Comparison of ENCODE assay signal across 2 cellular contexts in the genomic region with DNA sequence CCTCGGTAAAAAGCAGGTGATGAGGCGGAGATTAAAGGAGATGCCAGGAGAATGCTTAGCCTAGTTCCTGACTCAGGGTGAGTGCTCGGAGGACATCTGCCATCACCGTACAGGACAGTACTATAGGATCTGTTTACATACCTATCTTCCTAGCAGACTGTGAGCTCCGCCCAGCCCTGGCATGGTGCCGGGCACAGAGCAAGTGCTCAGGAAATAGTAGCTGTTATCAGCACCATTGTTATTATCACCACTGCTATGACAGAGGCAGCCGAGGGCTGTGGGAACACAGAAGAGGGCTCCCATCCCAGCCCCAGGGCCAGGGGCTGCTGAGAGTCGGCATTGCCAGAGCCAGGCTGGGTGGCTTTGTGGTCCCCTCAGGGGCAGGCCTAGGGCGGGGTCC.
TF ChIP-seq lines count a peak whose summit lies in the region.

No MANE protein-coding gene starts in this region.

TF ChIP-seq in HEK293, 187 proteins besides CTCF, POLR2A, EP300 and RAD21 (continued from another document):
- TF ChIP-seq ZNF514 (tag by site-specific recombination; IDR thresholded peaks at IDR 0.05), result no peak

TF ChIP-seq in WTC11, 78 proteins besides CTCF, POLR2A, EP300 and RAD21 (continued from another document):
- TF ChIP-seq, protein P1, sequence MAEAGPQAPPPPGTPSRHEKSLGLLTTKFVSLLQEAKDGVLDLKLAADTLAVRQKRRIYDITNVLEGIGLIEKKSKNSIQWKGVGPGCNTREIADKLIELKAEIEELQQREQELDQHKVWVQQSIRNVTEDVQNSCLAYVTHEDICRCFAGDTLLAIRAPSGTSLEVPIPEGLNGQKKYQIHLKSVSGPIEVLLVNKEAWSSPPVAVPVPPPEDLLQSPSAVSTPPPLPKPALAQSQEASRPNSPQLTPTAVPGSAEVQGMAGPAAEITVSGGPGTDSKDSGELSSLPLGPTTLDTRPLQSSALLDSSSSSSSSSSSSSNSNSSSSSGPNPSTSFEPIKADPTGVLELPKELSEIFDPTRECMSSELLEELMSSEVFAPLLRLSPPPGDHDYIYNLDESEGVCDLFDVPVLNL (CRISPR knock-in tag; IDR thresholded peaks at IDR 0.05; ENCODE audit: borderline replicate concordance, low read depth), result no peak
- TF ChIP-seq TCF7 (CRISPR knock-in tag; IDR thresholded peaks at IDR 0.05; ENCODE audit: low read depth) (no peak), ZNF219 (CRISPR knock-in tag; IDR thresholded peaks at IDR 0.05; ENCODE audit: borderline replicate concordance) (no peak), NR3C1 (CRISPR knock-in tag; conservative IDR thresholded peaks at IDR 0.05; ENCODE audit: low read depth) (no peak), TP53 (CRISPR knock-in tag; IDR thresholded peaks at IDR 0.05) (no peak), ZNF396 (CRISPR knock-in tag; IDR thresholded peaks at IDR 0.05; ENCODE audit: borderline replicate concordance) (no peak), RELA (CRISPR knock-in tag; IDR thresholded peaks at IDR 0.05; ENCODE audit: borderline replicate concordance) (no peak), ELF4 (CRISPR knock-in tag; IDR thresholded peaks at IDR 0.05; ENCODE audit: low read depth) (no peak), ZNF232 (CRISPR knock-in tag; IDR thresholded peaks at IDR 0.05) (no peak), FOXK1 (CRISPR knock-in tag; IDR thresholded peaks at IDR 0.05) (no peak), CBFB (CRISPR knock-in tag; IDR thresholded peaks at IDR 0.05; ENCODE audit: low read depth) (no peak), ZNF317 (CRISPR knock-in tag; IDR thresholded peaks at IDR 0.05; ENCODE audit: borderline replicate concordance, low read depth) (no peak), GRHL2 (CRISPR knock-in tag; IDR thresholded peaks at IDR 0.05; ENCODE audit: insufficient replicate concordance, severe bottlenecking) (no peak), NFATC4 (CRISPR knock-in tag; IDR thresholded peaks at IDR 0.05) (no peak)
